Comparison of ENCODE assay signal across 28 cellular contexts in the genomic region with DNA sequence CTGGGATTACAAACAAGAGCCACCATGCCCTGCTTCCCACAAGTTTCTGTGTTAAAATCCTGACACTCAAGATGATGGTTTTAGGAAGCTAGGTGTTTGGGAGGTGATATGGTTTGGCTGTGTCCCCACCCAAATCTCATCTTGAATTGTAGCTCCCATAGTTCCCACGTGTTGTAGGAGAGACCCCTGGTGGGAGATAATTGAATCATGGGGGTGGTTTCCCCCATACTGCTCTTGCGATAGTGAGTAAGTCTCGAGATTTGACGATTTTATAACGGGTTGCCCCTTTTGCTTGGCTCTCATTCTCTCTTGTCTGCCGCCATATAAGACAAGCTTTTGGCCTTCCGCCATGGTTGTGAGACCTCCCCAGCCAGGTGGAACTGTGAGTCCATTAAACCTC. TPM values are rescaled to one million over a fixed set of nuclear protein-coding genes. Genes with fewer than 3 reads are reported as not detected.
"Had no signal": no experiment of that assay in that cellular context is flagged by ENCODE, and none has a peak within 500 bp of the region (broad histone marks: within the 10 kb centered on the region; RNA-seq: fewer than 3 reads in every experiment).

No MANE protein-coding gene starts in this region.

- H3K27me3 ChIP-seq: pancreas, sigmoid colon, spleen, tibial nerve had no signal

- H3K36me3 Mint-ChIP-seq: immature natural killer cell; natural killer cell treated with Interleukin-12 subunit alpha and Interleukin-12 subunit beta and Interleukin-15 and Interleukin-18, amount 100 ng/mL, for 72 hours; stimulated activated effector memory CD8-positive, alpha-beta T cell treated with anti-CD3 and anti-CD28 coated beads, Interleukin-12 subunit alpha, Interleukin-12 subunit beta, amount 100 ng/mL, for 72 hours; type B pancreatic cell had no signal

- FAIRE-seq: islet of Langerhans, kidney, pancreas, small intestine, urothelium cell line had no signal

- DNase-seq: hypothalamus; immature natural killer cell; kidney; left ventricle myocardium inferior; midbrain; mucosa of descending colon; naive thymus-derived CD4-positive, alpha-beta T cell; nucleus accumbens; posterior cingulate gyrus; retina; right cardiac atrium; sigmoid colon; small intestine; spleen; stimulated activated CD4-positive, alpha-beta T cell treated with anti-CD3 and anti-CD28 coated beads, Interleukin-4, amount 100 ng/mL, for 24 hours; stimulated activated naive CD4-positive, alpha-beta T cell; substantia nigra had no signal

- H3K9me3 ChIP-seq: left ventricle myocardium inferior, mucosa of descending colon, pancreas, prostate gland, sigmoid colon, spleen, tibial nerve had no signal

- H3K27ac ChIP-seq: left ventricle myocardium inferior, pancreas, prostate gland, sigmoid colon, spleen, tibial nerve had no signal

- H3K36me3 ChIP-seq: left ventricle myocardium inferior, pancreas, prostate gland, sigmoid colon, spleen, tibial nerve had no signal

- H3K4me3 ChIP-seq: left ventricle myocardium inferior, lung, mucosa of descending colon, pancreas, prostate gland, sigmoid colon, spleen, tibial nerve had no signal

- H3K27me3 Mint-ChIP-seq: memory B cell; natural killer cell treated with Interleukin-12 subunit alpha and Interleukin-12 subunit beta and Interleukin-15 and Interleukin-18, amount 100 ng/mL, for 72 hours; stimulated activated naive CD8-positive, alpha-beta T cell treated with anti-CD3 and anti-CD28 coated beads, Interleukin-15, Interleukin-2, amounts not matched to agents 100 ng/mL and 50 ng/mL, for 24 hours; type B pancreatic cell had no signal

- H3K27ac Mint-ChIP-seq: immature natural killer cell; memory B cell; stimulated activated effector memory CD8-positive, alpha-beta T cell treated with anti-CD3 and anti-CD28 coated beads, Interleukin-12 subunit alpha, Interleukin-12 subunit beta, amount 100 ng/mL, for 72 hours; stimulated activated naive CD8-positive, alpha-beta T cell treated with anti-CD3 and anti-CD28 coated beads, Interleukin-15, Interleukin-2, amounts not matched to agents 100 ng/mL and 50 ng/mL, for 24 hours; type B pancreatic cell had no signal

- H3K4me1 ChIP-seq: pancreas, prostate gland, sigmoid colon had no signal

- H3K9me3 Mint-ChIP-seq: immature natural killer cell; memory B cell; natural killer cell treated with Interleukin-12 subunit alpha and Interleukin-12 subunit beta and Interleukin-15 and Interleukin-18, amount 100 ng/mL, for 72 hours; stimulated activated effector memory CD8-positive, alpha-beta T cell treated with anti-CD3 and anti-CD28 coated beads, Interleukin-12 subunit alpha, Interleukin-12 subunit beta, amount 100 ng/mL, for 72 hours; stimulated activated naive CD8-positive, alpha-beta T cell treated with anti-CD3 and anti-CD28 coated beads, Interleukin-15, Interleukin-2, amounts not matched to agents 100 ng/mL and 50 ng/mL, for 24 hours; type B pancreatic cell had no signal

- H3K4me3 Mint-ChIP-seq: immature natural killer cell; memory B cell; naive thymus-derived CD4-positive, alpha-beta T cell; natural killer cell treated with Interleukin-12 subunit alpha and Interleukin-12 subunit beta and Interleukin-15 and Interleukin-18, amount 100 ng/mL, for 72 hours; stimulated activated effector memory CD8-positive, alpha-beta T cell treated with anti-CD3 and anti-CD28 coated beads, Interleukin-12 subunit alpha, Interleukin-12 subunit beta, amount 100 ng/mL, for 72 hours; stimulated activated naive CD8-positive, alpha-beta T cell treated with anti-CD3 and anti-CD28 coated beads, Interleukin-15, Interleukin-2, amounts not matched to agents 100 ng/mL and 50 ng/mL, for 24 hours; type B pancreatic cell had no signal

- ATAC-seq: mucosa of descending colon; naive thymus-derived CD4-positive, alpha-beta T cell; natural killer cell treated with Interleukin-12 subunit alpha and Interleukin-12 subunit beta and Interleukin-15 and Interleukin-18, amount 100 ng/mL, for 72 hours; pancreas; right cardiac atrium; stimulated activated effector memory CD8-positive, alpha-beta T cell treated with anti-CD3 and anti-CD28 coated beads, Interleukin-12 subunit alpha, Interleukin-12 subunit beta, amount 100 ng/mL, for 72 hours had no signal

RNA-seq across cellular contexts. Expression of gene TMC7, which starts 40.3 kb away (rescaled TPM):
- total RNA-seq: natural killer cell treated with Interleukin-12 subunit alpha and Interleukin-12 subunit beta and Interleukin-15 and Interleukin-18, amount 100 ng/mL, for 72 hours had no signal
- polyA plus RNA-seq: immature natural killer cell; naive thymus-derived CD4-positive, alpha-beta T cell had no signal
